ENCODE assay signal across 27 cellular contexts in genomic region chr2:207855591-207855990, GRCh38.
DNase-seq lines count a peak whose midpoint lies in the region; ATAC-seq, FAIRE-seq and TF ChIP-seq lines count a peak whose summit lies in the region.
"Had no signal": no experiment of that assay in that cellular context is flagged by ENCODE, and none has a peak within 500 bp of the region (broad histone marks: within the 10 kb centered on the region; RNA-seq: fewer than 3 reads in every experiment).

No MANE protein-coding gene starts in this region.

- H3K79me2 ChIP-seq in SK-N-SH (ENCODE audit: insufficient read depth) (no peaks in the 10 kb centered on the region), K562 (ENCODE audit: control insufficient read depth, insufficient read depth, low read length) (no peaks in the 10 kb centered on the region), OCI-LY7 (ENCODE audit: insufficient read depth, low read depth, low read length) (no peaks in the 10 kb centered on the region)

- H3K4me1 Mint-ChIP-seq in endothelial cell (ENCODE audit: unreplicated experiment), result peaks cover 18% of the 10 kb centered on the region

- H3K9me3 Mint-ChIP-seq in endothelial cell (ENCODE audit: unreplicated experiment), result no peaks in the 10 kb centered on the region
- H3K9me3 Mint-ChIP-seq: CD4-positive, CD25-positive, alpha-beta regulatory T cell had no signal

- H3K9ac ChIP-seq in SK-N-SH (no peak overlapping the region), K562 (ENCODE audit: insufficient read depth in 1 of 2, low read depth in 2 of 2, low read length in 2 of 2) (no peak overlapping the region)
- H3K9ac ChIP-seq: BLaER1, KMS-11 had no signal

- no peak overlapping the region for H3K4me3 Mint-ChIP-seq in endothelial cell (ENCODE audit: unreplicated experiment)
- H3K4me3 Mint-ChIP-seq: CD4-positive, CD25-positive, alpha-beta regulatory T cell had no signal

- peaks cover 6% of the 10 kb centered on the region for H3K27me3 Mint-ChIP-seq in endothelial cell (ENCODE audit: unreplicated experiment)
- H3K27me3 Mint-ChIP-seq: CD4-positive, CD25-positive, alpha-beta regulatory T cell had no signal

- H3K4me3 ChIP-seq in SK-N-SH (ENCODE audit: low read depth in 2 of 2, low read length in 1 of 2) (no peak overlapping the region), K562 (no peak overlapping the region), OCI-LY7 (ENCODE audit: low read depth, low read length, poor library complexity, severe bottlenecking) (no peak overlapping the region)
- H3K4me3 ChIP-seq: BLaER1, SJSA1 had no signal

- H2AFZ ChIP-seq in SK-N-SH (ENCODE audit: low read depth) (no peak overlapping the region), K562 (ENCODE audit: low read depth, low read length) (no peak overlapping the region), OCI-LY7 (ENCODE audit: low read length) (no peak overlapping the region)

- ATAC-seq in SK-N-SH treated with all-trans-retinoic acid at 6 μM for 48 hours (no peak), K562 (no peak), HG03571 (IDR thresholded peaks at IDR 0.05; ENCODE audit: unreplicated experiment) (no peak)

- DNase-seq in SK-N-SH (no peak), K562 (ENCODE audit: extremely low read depth in 1 of 4, low spot score in 3 of 4) (no peak), endothelial cell (ENCODE audit: low spot score) (no peak), substantia nigra (lab: John Stamatoyannopoulos, UW) (no peak), OCI-LY7 (ENCODE audit: low spot score) (no peak), SK-N-DZ (ENCODE audit: low spot score) (no peak)
- DNase-seq: CD4-positive, CD25-positive, alpha-beta regulatory T cell; DMS153; MM.1S; NCI-H1048; NCI-H1417; NCI-H1694; NCI-H2029 treated with DMSO at 0.1 percent for 48 hours; NCI-H446 treated with DMSO at 0.1 percent for 48 hours; NCI-H526; NCI-H82; NK-92 treated with Interleukin-12 subunit alpha and Interleukin-12 subunit beta, amount 100 ng/mL, for 24 hours; Right ventricle myocardium superior; RPMI8226; SW 1271 had no signal

- TF ChIP-seq CTCF in SK-N-SH (IDR thresholded peaks at IDR 0.05) (no peak), K562 (IDR thresholded peaks at IDR 0.05 in 2 of 3, conservative IDR thresholded peaks at IDR 0.05 in 1 of 3; ENCODE audit: insufficient read depth in 2 of 3, low read depth in 1 of 3, low read length in 3 of 3) (no peak), endothelial cell (IDR thresholded peaks at IDR 0.05; ENCODE audit: unreplicated experiment) (no peak), OCI-LY7 (conservative IDR thresholded peaks at IDR 0.05; ENCODE audit: low read length) (no peak)

- TF ChIP-seq RAD21 in SK-N-SH (IDR thresholded peaks at IDR 0.05; ENCODE audit: low read length) (no peak), K562 (CRISPR knock-in tag; conservative IDR thresholded peaks at IDR 0.05 in 1 of 2, IDR thresholded peaks at IDR 0.05 in 1 of 2) (no peak)

- H3K4me2 ChIP-seq in SK-N-SH (0 out of 2 replicates have a peak overlapping the region, but pooled peaks have one; percentile 45), K562 (ENCODE audit: insufficient read depth, low read length) (no peak overlapping the region), OCI-LY7 (ENCODE audit: low read length) (no peak overlapping the region)
- H3K4me2 ChIP-seq: BLaER1, KMS-11 had no signal

- FAIRE-seq in K562 (lab: Jason Lieb, UNC), result no peak
- FAIRE-seq: HTR-8/SVneo had no signal

- no peaks in the 10 kb centered on the region for H3K9me3 ChIP-seq in SK-N-SH
- H3K9me3 ChIP-seq in K562 (replicated peaks; ENCODE audit: control insufficient read depth, insufficient read depth, low read depth, low read length), result no peaks in the 10 kb centered on the region
- no peaks in the 10 kb centered on the region for H3K9me3 ChIP-seq in OCI-LY7 (ENCODE audit: low read length)
- H3K9me3 ChIP-seq: BLaER1, SJSA1 had no signal

- peaks cover 0 to 13% of the 10 kb centered on the region in 2 experiments; a peak in 1 of 4 replicates for H3K4me1 ChIP-seq in SK-N-SH (ENCODE audit: control insufficient read depth in 1 of 2, insufficient read depth in 2 of 2, low read depth in 1 of 2, low read length in 1 of 2)
- H3K4me1 ChIP-seq in K562 (replicated peaks in 1 of 2; ENCODE audit: control insufficient read depth in 2 of 2, insufficient read depth in 2 of 2, low read length in 2 of 2), result no peaks in the 10 kb centered on the region
- H3K4me1 ChIP-seq in OCI-LY7 (ENCODE audit: insufficient read depth, low read length, poor library complexity, severe bottlenecking), result no peaks in the 10 kb centered on the region
- H3K4me1 ChIP-seq: BLaER1, SJSA1 had no signal

- CTCF ChIA-PET in SK-N-SH (lab: Yijun Ruan, JAX), result no interaction called here
- CTCF ChIA-PET in K562 (lab: Yijun Ruan, JAX; ENCODE audit: low intra/inter-chr PET ratio), result no interaction called here
- CTCF ChIA-PET in OCI-LY7 (lab: Charles Lee; ENCODE audit: unreplicated experiment), result no interaction called here

- 96% methylated on average over 3 of the region's 3 CpGs for WGBS in SK-N-SH (ENCODE audit: low lambda C conversion rate)
- 20% methylated on average over 3 of the region's 3 CpGs for WGBS in K562 (ENCODE audit: insufficient coverage, low coverage, missing lambda C conversion rate)

- H3F3A ChIP-seq in SK-N-SH (replicated peaks; ENCODE audit: insufficient read depth), result peaks cover 11% of the 10 kb centered on the region

- H3K27me3 ChIP-seq in SK-N-SH (ENCODE audit: insufficient read depth), result no peaks in the 10 kb centered on the region
- no peaks in the 10 kb centered on the region for H3K27me3 ChIP-seq in K562 (ENCODE audit: control insufficient read depth in 2 of 2, insufficient read depth in 2 of 2, low read length in 2 of 2)
- H3K27me3 ChIP-seq: BLaER1, SJSA1 had no signal

- BruUV-seq in K562 (replicated peaks; lab: Mats Ljungman, UMichigan) (no TSS peak), OCI-LY7 (replicated peaks; lab: Mats Ljungman, UMichigan) (no TSS peak)

- no peaks in the 10 kb centered on the region for H3K36me3 ChIP-seq in SK-N-SH (replicated peaks in 1 of 2; ENCODE audit: control insufficient read depth in 1 of 2, insufficient read depth in 2 of 2, low read length in 1 of 2)
- no peaks in the 10 kb centered on the region for H3K36me3 ChIP-seq in K562 (ENCODE audit: control insufficient read depth, insufficient read depth, low read length)
- no peaks in the 10 kb centered on the region for H3K36me3 ChIP-seq in OCI-LY7 (ENCODE audit: insufficient read depth, low read length)
- H3K36me3 ChIP-seq: SJSA1 had no signal

- peak overlapping the region; percentile 58 for H3K27ac Mint-ChIP-seq in endothelial cell (ENCODE audit: unreplicated experiment)

- POLR2A ChIA-PET in SK-N-SH (lab: Yijun Ruan, JAX) (no interaction called here), K562 (lab: Yijun Ruan, JAX) (no interaction called here), OCI-LY7 (lab: Charles Lee) (interaction anchor here (0.6 to 1.2 kb wide), 2 partner anchors 10 to 89 kb away, joined by 3 to 6 read pairs; no protein-coding TSS in a partner anchor)

- H4K20me1 ChIP-seq in SK-N-SH (ENCODE audit: insufficient read depth) (no peaks in the 10 kb centered on the region), K562 (replicated peaks; ENCODE audit: control insufficient read depth, insufficient read depth, low read length) (no peaks in the 10 kb centered on the region), OCI-LY7 (ENCODE audit: insufficient read depth, low read length) (no peaks in the 10 kb centered on the region)
- H4K20me1 ChIP-seq: BLaER1 had no signal

- H3K9me2 ChIP-seq in SK-N-SH (no peaks in the 10 kb centered on the region), OCI-LY7 (ENCODE audit: insufficient read depth, low read length) (no peaks in the 10 kb centered on the region)

- H3K27ac ChIP-seq in SK-N-SH (ENCODE audit: low read depth in 2 of 2, low read length in 1 of 2) (peak overlapping the region in 1 of 2 experiments; percentile 74; a peak in 2 of 4 replicates), K562 (ENCODE audit: extremely low read depth, low read depth, low read length) (no peak overlapping the region), substantia nigra (ENCODE audit: low read depth, low read length, poor library complexity, severe bottlenecking) (peak overlapping the region; percentile 84), OCI-LY7 (ENCODE audit: low read depth, low read length, poor library complexity, severe bottlenecking) (no peak overlapping the region)
- H3K27ac ChIP-seq: 22Rv1, BLaER1, KMS-11, SJSA1 had no signal

- TF ChIP-seq POLR2A in K562 (conservative IDR thresholded peaks at IDR 0.05), result no peak

- TF ChIP-seq EP300 in SK-N-SH (IDR thresholded peaks at IDR 0.05; ENCODE audit: borderline replicate concordance in 1 of 2, low read depth in 1 of 2, low read length in 1 of 2), result no peak
- TF ChIP-seq EP300 in K562 (IDR thresholded peaks at IDR 0.05; ENCODE audit: low read length), result no peak

- intact Hi-C loops in K562 (cut with micrococcal nuclease) (no loop called here), OCI-LY7 (cut with micrococcal nuclease; ENCODE audit: unreplicated experiment) (no loop called here)

- no peaks in the 10 kb centered on the region for H3K9me1 ChIP-seq in K562 (ENCODE audit: control insufficient read depth, insufficient read depth, low read length)

- in situ Hi-C loops in K562 (cut with MboI), result no loop called here

- no peaks in the 10 kb centered on the region for H3K36me3 Mint-ChIP-seq in endothelial cell (ENCODE audit: low read depth, unreplicated experiment)

TF ChIP-seq in SK-N-SH, 30 proteins besides CTCF, POLR2A, EP300 and RAD21 (continues in another document):
- no peak for TF ChIP-seq SIN3A (IDR thresholded peaks at IDR 0.05; ENCODE audit: borderline replicate concordance, low read depth, low read length)
- TF ChIP-seq YY1 (IDR thresholded peaks at IDR 0.05; ENCODE audit: low read depth), result no peak
- no peak for TF ChIP-seq FOXM1 (IDR thresholded peaks at IDR 0.05; ENCODE audit: low read depth)
- TF ChIP-seq TCF12 (IDR thresholded peaks at IDR 0.05), result no peak
- no peak for TF ChIP-seq EZH2phosphoT487 (IDR thresholded peaks at IDR 0.05; ENCODE audit: borderline replicate concordance, low read depth)

TF ChIP-seq in SK-N-SH treated with all-trans-retinoic acid at 6 μM for 48 hours, 23 proteins besides CTCF, POLR2A, EP300 and RAD21 (continues in another document):
- no peak for TF ChIP-seq TCF4 (CRISPR knock-in tag; IDR thresholded peaks at IDR 0.05; ENCODE audit: borderline replicate concordance)
- no peak for TF ChIP-seq ZFP3 (CRISPR knock-in tag; IDR thresholded peaks at IDR 0.05)
- no peak for TF ChIP-seq ZFP30 (CRISPR knock-in tag; IDR thresholded peaks at IDR 0.05)
- no peak for TF ChIP-seq GLIS3 (CRISPR knock-in tag; IDR thresholded peaks at IDR 0.05)
- TF ChIP-seq RARB (CRISPR knock-in tag; IDR thresholded peaks at IDR 0.05), result no peak
- no peak for TF ChIP-seq OSR1 (CRISPR knock-in tag; IDR thresholded peaks at IDR 0.05)
- no peak for TF ChIP-seq ARNTL (CRISPR knock-in tag; IDR thresholded peaks at IDR 0.05; ENCODE audit: borderline replicate concordance, low read depth)

TF ChIP-seq in K562, 482 proteins besides CTCF, POLR2A, EP300 and RAD21 (continues in another document):
- TF ChIP-seq C11orf30 (IDR thresholded peaks at IDR 0.05; ENCODE audit: low read depth), result peak; percentile 52; the same call in 1 of the 2 replicates
- peak; percentile 52 for TF ChIP-seq MAFF (IDR thresholded peaks at IDR 0.05; ENCODE audit: low read length)
- TF ChIP-seq CBX3 (IDR thresholded peaks at IDR 0.05; ENCODE audit: borderline replicate concordance in 1 of 2, low read length in 2 of 2), result no peak
